In genomic region chr10:58177362-58177947, GRCh38 we compare ENCODE assay signal across 8 cellular contexts.
A peak's percentile ranks its signal among the peaks of the same experiment; 100 is the strongest.
DNase-seq lines count a peak whose midpoint lies in the region; ATAC-seq and TF ChIP-seq lines count a peak whose summit lies in the region.

No MANE protein-coding gene starts in this region.

- POLR2A ChIA-PET in HEK293T (lab: Yijun Ruan, JAX): interaction anchor here (1.0 kb wide), 1 partner anchor 208 kb away, joined by 3 read pairs; the partner anchor contains the start of gene TFAM

- H3K4me3 ChIP-seq in fibroblast of mammary gland (ENCODE audit: control insufficient read depth, low read depth, low read length): no peak overlapping the region
- no peak overlapping the region for H3K4me3 ChIP-seq in spleen

- H3K27ac ChIP-seq in spleen: no peak overlapping the region

- WGBS in spleen, 5 donors: 18 to 22% (median 20%) methylated on average over 3 of the region's 3 CpGs

- no peaks in the 10 kb centered on the region for H3K9me3 ChIP-seq in spleen

- H3K27me3 ChIP-seq in spleen (replicated peaks in 1 of 7): no peaks in the 10 kb centered on the region

- no peak for ATAC-seq in HG03460 (IDR thresholded peaks at IDR 0.05; ENCODE audit: unreplicated experiment)
- no peak for ATAC-seq in activated T-cell treated with anti-CD3 and anti-CD28 coated beads, Interleukin-2, amount 50 U/mL, for 72 hours (replicated peaks in 1 of 2)
- no peak for ATAC-seq in GM19035 (IDR thresholded peaks at IDR 0.05; ENCODE audit: unreplicated experiment)

- no peaks in the 10 kb centered on the region for H3K9me3 Mint-ChIP-seq in activated T-cell treated with anti-CD3 and anti-CD28 coated beads, Interleukin-2, amount 50 U/mL, for 72 hours

- no peaks in the 10 kb centered on the region for H3K4me1 ChIP-seq in spleen

- H3K36me3 ChIP-seq in spleen: no peaks in the 10 kb centered on the region

- intact Hi-C loops in spleen (cut with DNase I; ENCODE audit: low total_unique reads): no loop called here

- TF ChIP-seq CTCF in fibroblast of mammary gland (conservative IDR thresholded peaks at IDR 0.05; ENCODE audit: control insufficient read depth, insufficient read depth, low read depth, low read length) (peak; percentile 63), spleen (IDR thresholded peaks at IDR 0.05 in 8 of 11, conservative IDR thresholded peaks at IDR 0.05 in 3 of 11) (peak; percentile 14 to 65 (median 58))

- no peaks in the 10 kb centered on the region for H3K4me1 Mint-ChIP-seq in activated T-cell treated with anti-CD3 and anti-CD28 coated beads, Interleukin-2, amount 50 U/mL, for 72 hours (ENCODE audit: low read depth)

- no peak for TF ChIP-seq POLR2A in spleen (IDR thresholded peaks at IDR 0.05)

- peak; percentile 66 for DNase-seq in DMS114 treated with DMSO at 0.1 percent for 48 hours (lab: John Stamatoyannopoulos, UW; ENCODE audit: unreplicated experiment)
- DNase-seq in HEK293T (ENCODE audit: extremely low spot score): peak; percentile 22
- DNase-seq in RKO (ENCODE audit: low spot score): peak; percentile 72
- DNase-seq in fibroblast of mammary gland (ENCODE audit: low read depth): peak; percentile 52
- no peak for DNase-seq in spleen
- DNase-seq in activated T-cell treated with anti-CD3 and anti-CD28 coated beads, Interleukin-2, amount 50 U/mL, for 72 hours: no peak

- CTCF ChIA-PET in HEK293T (lab: Yijun Ruan, JAX): interaction anchor here (1.1 to 3.3 kb wide), 5 partner anchors 13 to 208 kb away, joined by 3 to 22 read pairs (median 3); partner anchors contain the start of gene TFAM

- H3K27me3 Mint-ChIP-seq in activated T-cell treated with anti-CD3 and anti-CD28 coated beads, Interleukin-2, amount 50 U/mL, for 72 hours (ENCODE audit: low read depth): peaks cover 11% of the 10 kb centered on the region

- no peak overlapping the region for H3K27ac Mint-ChIP-seq in activated T-cell treated with anti-CD3 and anti-CD28 coated beads, Interleukin-2, amount 50 U/mL, for 72 hours

- H3K4me3 Mint-ChIP-seq in activated T-cell treated with anti-CD3 and anti-CD28 coated beads, Interleukin-2, amount 50 U/mL, for 72 hours: no peak overlapping the region

- H3K36me3 Mint-ChIP-seq in activated T-cell treated with anti-CD3 and anti-CD28 coated beads, Interleukin-2, amount 50 U/mL, for 72 hours (ENCODE audit: insufficient read depth in 2 of 2): no peaks in the 10 kb centered on the region

TF ChIP-seq in HEK293T, 16 proteins besides CTCF, POLR2A, EP300 and RAD21:
- no peak for TF ChIP-seq TARDBP (IDR thresholded peaks at IDR 0.05)
- no peak for TF ChIP-seq SP1 (IDR thresholded peaks at IDR 0.05)

Comparison
In these comparisons a context has a peak if more than half of its experiments do, and no peak if none do; other contexts are left out.
1. DNase-seq: peak in DMS114 treated with DMSO at 0.1 percent for 48 hours (single experiment), HEK293T (single experiment), RKO (single experiment) and fibroblast of mammary gland (single experiment); none in spleen (single experiment) and activated T-cell treated with anti-CD3 and anti-CD28 coated beads, Interleukin-2, amount 50 U/mL, for 72 hours (0 of 2).